8 cellular contexts compared by ENCODE assay signal in genomic region chr17:39800540-39800939, GRCh38.
DNase-seq lines count a peak whose midpoint lies in the region; ATAC-seq and TF ChIP-seq lines count a peak whose summit lies in the region.

No MANE protein-coding gene starts in this region.

- peaks cover 31% of the 10 kb centered on the region for H3K36me3 Mint-ChIP-seq in activated T-cell treated with anti-CD3 and anti-CD28 coated beads, Interleukin-2, amount 50 U/mL, for 4 hours (ENCODE audit: insufficient read depth)
- H3K36me3 Mint-ChIP-seq in neural progenitor cell, result no peaks in the 10 kb centered on the region

- H3K4me3 Mint-ChIP-seq in activated T-cell treated with anti-CD3 and anti-CD28 coated beads, Interleukin-2, amount 50 U/mL, for 4 hours, result peak overlapping the region; percentile 8
- no peak overlapping the region for H3K4me3 Mint-ChIP-seq in neural progenitor cell

- ATAC-seq in activated T-cell treated with anti-CD3 and anti-CD28 coated beads, Interleukin-2, amount 50 U/mL, for 4 hours, result peak; percentile 99
- ATAC-seq in HG03521 (IDR thresholded peaks at IDR 0.05; ENCODE audit: unreplicated experiment), result no peak
- ATAC-seq in gastrocnemius medialis, result no peak
- no peak for ATAC-seq in HG02938 (IDR thresholded peaks at IDR 0.05; ENCODE audit: unreplicated experiment)

- no peaks in the 10 kb centered on the region for H3K9me3 Mint-ChIP-seq in activated T-cell treated with anti-CD3 and anti-CD28 coated beads, Interleukin-2, amount 50 U/mL, for 4 hours
- H3K9me3 Mint-ChIP-seq in neural progenitor cell, result no peaks in the 10 kb centered on the region

- H2AFZ ChIP-seq in Karpas-422 (ENCODE audit: low read length) (no peak overlapping the region), neural progenitor cell (replicated peaks) (peak overlapping the region; percentile 60)

- H3K9ac ChIP-seq in Karpas-422 (ENCODE audit: low read length), result peak overlapping the region; percentile 46
- no peak overlapping the region for H3K9ac ChIP-seq in neural progenitor cell

- H3K79me2 ChIP-seq in Karpas-422 (ENCODE audit: low read length) (peaks cover 49% of the 10 kb centered on the region), neural progenitor cell (ENCODE audit: low read depth) (no peaks in the 10 kb centered on the region)

- peak; percentile 70 for DNase-seq in GM12864 (ENCODE audit: low read depth)
- peak; percentile 75 for DNase-seq in Karpas-422
- DNase-seq in activated T-cell treated with anti-CD3 and anti-CD28 coated beads, Interleukin-2, amount 50 U/mL, for 4 hours, result peak; percentile 48
- DNase-seq in neural progenitor cell (ENCODE audit: low spot score), result no peak
- no peak for DNase-seq in hypothalamus (lab: John Stamatoyannopoulos, UW)
- no peak for DNase-seq in gastrocnemius medialis

- no peak for TF ChIP-seq POLR2A in gastrocnemius medialis (IDR thresholded peaks at IDR 0.05)

- H3K27me3 ChIP-seq in Karpas-422 (ENCODE audit: low read length), result no peaks in the 10 kb centered on the region
- no peaks in the 10 kb centered on the region for H3K27me3 ChIP-seq in neural progenitor cell
- H3K27me3 ChIP-seq in gastrocnemius medialis, result no peaks in the 10 kb centered on the region

- H4K20me1 ChIP-seq in Karpas-422 (ENCODE audit: insufficient read depth, low read depth, low read length), result no peaks in the 10 kb centered on the region
- H4K20me1 ChIP-seq in neural progenitor cell (ENCODE audit: low read depth), result no peaks in the 10 kb centered on the region

- H3K27ac ChIP-seq in Karpas-422 (ENCODE audit: low read length) (peak overlapping the region; percentile 95), neural progenitor cell (no peak overlapping the region), gastrocnemius medialis (no peak overlapping the region)

- H3F3A ChIP-seq in neural progenitor cell (ENCODE audit: low read depth), result no peaks in the 10 kb centered on the region

- H3K4me2 ChIP-seq in Karpas-422 (ENCODE audit: low read depth, low read length, poor library complexity, severe bottlenecking) (peak overlapping the region; percentile 60), neural progenitor cell (peak overlapping the region; percentile 26)

- no peak overlapping the region for H3K27ac Mint-ChIP-seq in neural progenitor cell

- H3K4me3 ChIP-seq in GM12864 (ENCODE audit: low read depth, low read length) (no peak overlapping the region), Karpas-422 (ENCODE audit: low read length) (peak overlapping the region; percentile 14; the same call in 1 of the 2 replicates), neural progenitor cell (no peak overlapping the region), gastrocnemius medialis (no peak overlapping the region)

- H3K36me3 ChIP-seq in Karpas-422 (ENCODE audit: insufficient read depth, low read length) (no peaks in the 10 kb centered on the region; the same call in 1 of the 2 replicates), neural progenitor cell (no peaks in the 10 kb centered on the region), gastrocnemius medialis (no peaks in the 10 kb centered on the region)

- H3K27me3 Mint-ChIP-seq in activated T-cell treated with anti-CD3 and anti-CD28 coated beads, Interleukin-2, amount 50 U/mL, for 4 hours (ENCODE audit: low read depth), result no peaks in the 10 kb centered on the region
- H3K27me3 Mint-ChIP-seq in neural progenitor cell (ENCODE audit: insufficient read depth, low read depth), result peaks cover 2% of the 10 kb centered on the region

- TF ChIP-seq CTCF in GM12864 (IDR thresholded peaks at IDR 0.05; ENCODE audit: low read depth, low read length, missing control alignments) (no peak), neural progenitor cell (IDR thresholded peaks at IDR 0.05) (no peak), gastrocnemius medialis (IDR thresholded peaks at IDR 0.05 in 4 of 5, conservative IDR thresholded peaks at IDR 0.05 in 1 of 5) (no peak)

- H3K4me1 ChIP-seq in Karpas-422 (ENCODE audit: low read length) (peaks cover 82% of the 10 kb centered on the region), neural progenitor cell (peaks cover 14% of the 10 kb centered on the region), gastrocnemius medialis (no peaks in the 10 kb centered on the region)

- intact Hi-C loops in gastrocnemius medialis (cut with DNase I; ENCODE audit: low total_unique reads), result no loop called here

- no peaks in the 10 kb centered on the region for H3K9me3 ChIP-seq in Karpas-422 (ENCODE audit: low read length)
- H3K9me3 ChIP-seq in neural progenitor cell (ENCODE audit: low read depth), result no peaks in the 10 kb centered on the region
- no peaks in the 10 kb centered on the region for H3K9me3 ChIP-seq in gastrocnemius medialis

- no peaks in the 10 kb centered on the region for H3K9me2 ChIP-seq in Karpas-422 (replicated peaks; ENCODE audit: insufficient read depth, low read length)

- in situ Hi-C loops in gastrocnemius medialis (cut with MboI; ENCODE audit: low sequenced_read_pairs in 4 of 4), result no loop called here

- H3K4me1 Mint-ChIP-seq in activated T-cell treated with anti-CD3 and anti-CD28 coated beads, Interleukin-2, amount 50 U/mL, for 4 hours (ENCODE audit: low read depth), result peaks cover 60% of the 10 kb centered on the region
- peaks cover 6% of the 10 kb centered on the region for H3K4me1 Mint-ChIP-seq in neural progenitor cell

Comparison
In these comparisons a context has a peak if more than half of its experiments do, and no peak if none do; other contexts are left out.
1. DNase-seq: peak in GM12864 (single experiment), Karpas-422 (single experiment) and activated T-cell treated with anti-CD3 and anti-CD28 coated beads, Interleukin-2, amount 50 U/mL, for 4 hours (single experiment); none in neural progenitor cell (single experiment), hypothalamus (0 of 51) and gastrocnemius medialis (0 of 2).
2. ATAC-seq: peak in activated T-cell treated with anti-CD3 and anti-CD28 coated beads, Interleukin-2, amount 50 U/mL, for 4 hours (2 of 2); none in HG03521 (single experiment), gastrocnemius medialis (0 of 2) and HG02938 (single experiment).